1 cellular context compared by ENCODE assay signal in the genomic region with DNA sequence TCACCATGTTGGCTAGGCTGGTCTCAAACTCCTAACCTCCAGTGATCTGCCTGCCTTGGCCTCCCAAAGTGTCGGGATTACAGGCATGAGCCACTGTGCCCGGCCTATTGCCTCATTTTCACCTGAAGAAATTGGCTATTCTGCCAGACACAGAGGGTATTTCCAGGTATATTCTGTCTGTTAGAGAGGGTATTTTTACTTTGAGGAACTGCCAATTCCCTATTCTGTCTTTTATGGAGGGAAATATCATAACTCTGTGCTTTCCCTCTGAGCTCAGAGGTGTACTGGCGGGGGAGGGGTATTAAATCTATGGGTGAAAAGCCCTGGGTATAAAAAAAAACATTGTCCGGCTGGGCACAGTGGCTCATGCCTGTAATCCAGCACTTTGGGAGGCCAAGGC.
TF ChIP-seq lines count a peak whose summit lies in the region.

No MANE protein-coding gene starts in this region.

TF ChIP-seq in GM12878, 131 proteins besides CTCF, POLR2A, EP300 and RAD21:
- TF ChIP-seq IKZF1 (conservative IDR thresholded peaks at IDR 0.05) = peak; percentile 51; the same call in 1 of the 2 replicates
- TF ChIP-seq SPI1 (IDR thresholded peaks at IDR 0.05; ENCODE audit: borderline replicate concordance, insufficient read depth, low read depth, low read length) = peak; percentile 52; the same call in 1 of the 2 replicates
- no peak for TF ChIP-seq YBX1 (IDR thresholded peaks at IDR 0.05)
- peak; percentile 42; the same call in 1 of the 2 replicates for TF ChIP-seq EED (IDR thresholded peaks at IDR 0.05; ENCODE audit: low read depth)
